Comparison of ENCODE assay signal across 16 cellular contexts in the genomic region with DNA sequence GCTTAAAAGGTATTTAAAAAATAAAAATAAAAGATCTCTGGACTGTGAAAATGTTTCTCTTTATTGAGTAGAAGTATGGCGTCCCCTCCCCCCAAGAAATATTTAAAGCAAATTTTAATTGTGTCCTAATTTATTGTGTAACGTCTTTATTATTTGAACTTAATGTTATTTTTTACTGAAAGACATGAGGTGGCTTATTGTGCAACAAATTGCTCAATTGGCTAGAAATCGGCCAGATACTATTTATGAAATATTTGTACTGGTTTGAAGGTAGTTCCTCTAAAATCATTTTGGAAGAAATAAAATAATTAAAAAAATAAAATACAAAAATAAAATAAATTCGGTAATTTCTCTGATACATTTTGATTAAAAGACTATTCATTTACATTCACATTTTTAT.
A peak's percentile ranks its signal among the peaks of the same experiment; 100 is the strongest.
DNase-seq lines count a peak whose midpoint lies in the region; ATAC-seq, FAIRE-seq and TF ChIP-seq lines count a peak whose summit lies in the region.
"Had no signal": no experiment of that assay in that cellular context is flagged by ENCODE, and none has a peak within 500 bp of the region (broad histone marks: within the 10 kb centered on the region; RNA-seq: fewer than 3 reads in every experiment).

No MANE protein-coding gene starts in this region.

- H3K36me3 ChIP-seq in HepG2 (replicated peaks in 1 of 2; ENCODE audit: control insufficient read depth in 1 of 2, insufficient read depth in 2 of 2, low read length in 2 of 2), result no peaks in the 10 kb centered on the region
- H3K36me3 ChIP-seq in right lobe of liver, result no peaks in the 10 kb centered on the region
- H3K36me3 ChIP-seq in uterus, result no peaks in the 10 kb centered on the region
- H3K36me3 ChIP-seq in mammary epithelial cell (ENCODE audit: insufficient read depth, low read length), result no peaks in the 10 kb centered on the region

- no peak overlapping the region for H3K4me2 ChIP-seq in HepG2 (ENCODE audit: low read depth, low read length)
- H3K4me2 ChIP-seq in mammary epithelial cell (ENCODE audit: insufficient read depth, low read depth, low read length), result no peak overlapping the region

- H3K4me1 ChIP-seq in HepG2 (ENCODE audit: insufficient read depth, low read length), result no peaks in the 10 kb centered on the region
- no peaks in the 10 kb centered on the region for H3K4me1 ChIP-seq in right lobe of liver
- H3K4me1 ChIP-seq in uterus, result no peaks in the 10 kb centered on the region
- H3K4me1 ChIP-seq in mammary epithelial cell (ENCODE audit: insufficient read depth, low read length), result no peaks in the 10 kb centered on the region

- ATAC-seq in HepG2 (no peak), right lobe of liver (no peak), HG02642 (IDR thresholded peaks at IDR 0.05; ENCODE audit: poor library complexity, unreplicated experiment) (no peak)
- ATAC-seq: Panc1 had no signal

- intact Hi-C loops in HepG2 (cut with micrococcal nuclease; ENCODE audit: unreplicated experiment), result no loop called here
- intact Hi-C loops in right lobe of liver (cut with DNase I), result no loop called here
- intact Hi-C loops in uterus (cut with DNase I; ENCODE audit: low total_unique reads), result no loop called here
- intact Hi-C loops in mammary epithelial cell (cut with micrococcal nuclease), result no loop called here

- POLR2A ChIA-PET in HepG2 (lab: Yijun Ruan, JAX), result no interaction called here

- H2AFZ ChIP-seq in HepG2 (ENCODE audit: low read length), result no peak overlapping the region
- no peak overlapping the region for H2AFZ ChIP-seq in mammary epithelial cell (ENCODE audit: low read depth, low read length)

- H3K9ac ChIP-seq in HepG2 (ENCODE audit: insufficient read depth, low read depth, low read length), result no peak overlapping the region
- no peak overlapping the region for H3K9ac ChIP-seq in mammary epithelial cell (ENCODE audit: insufficient read depth, low read length)

- H3K4me3 ChIP-seq in HepG2 (replicated peaks in 1 of 3; ENCODE audit: insufficient read depth in 1 of 3, low read depth in 2 of 3, low read length in 3 of 3) (no peak overlapping the region), right lobe of liver (no peak overlapping the region), fibroblast of pulmonary artery (replicated peaks; ENCODE audit: low read depth, low read length) (no peak overlapping the region), uterus (no peak overlapping the region), mammary epithelial cell (replicated peaks in 1 of 3; ENCODE audit: insufficient read depth in 1 of 3, low read depth in 2 of 3, low read length in 3 of 3) (no peak overlapping the region)

- no peak for TF ChIP-seq RAD21 in HepG2 (CRISPR knock-in tag; IDR thresholded peaks at IDR 0.05)

- in situ Hi-C loops in HepG2 (cut with HindIII; ENCODE audit: extremely low pct_ligation_motif_present, low pct_unique_long_range_greater_than_20kb), result no loop called here
- in situ Hi-C loops in mammary epithelial cell (cut with MboI; ENCODE audit: low sequenced_read_pairs in 2 of 2), result no loop called here

- TF ChIP-seq CTCF in HepG2 (CRISPR knock-in tag; IDR thresholded peaks at IDR 0.05) (no peak), right lobe of liver (IDR thresholded peaks at IDR 0.05) (no peak), fibroblast of pulmonary artery (IDR thresholded peaks at IDR 0.05; ENCODE audit: low read length, missing control alignments) (no peak), uterus (IDR thresholded peaks at IDR 0.05) (no peak), mammary epithelial cell (conservative IDR thresholded peaks at IDR 0.05 in 1 of 2, IDR thresholded peaks at IDR 0.05 in 1 of 2; ENCODE audit: extremely low read depth in 1 of 2, insufficient read depth in 1 of 2, low read depth in 1 of 2, low read length in 2 of 2) (no peak)

- H3K9me3 ChIP-seq in HepG2 (ENCODE audit: low read length) (no peaks in the 10 kb centered on the region), right lobe of liver (no peaks in the 10 kb centered on the region), uterus (no peaks in the 10 kb centered on the region), mammary epithelial cell (replicated peaks; ENCODE audit: insufficient read depth, low read length) (no peaks in the 10 kb centered on the region)

- dilution Hi-C loops in mammary epithelial cell (cut with HindIII; ENCODE audit: low sequenced_read_pairs), result no loop called here

- no TSS peak for BruUV-seq in HepG2 (replicated peaks; lab: Mats Ljungman, UMichigan)
- BruUV-seq in mammary epithelial cell (replicated peaks; lab: Mats Ljungman, UMichigan), result no TSS peak

- TF ChIP-seq EP300 in HepG2 (IDR thresholded peaks at IDR 0.05; ENCODE audit: low read depth in 2 of 2, low read length in 2 of 2) (no peak), HepG2 (CRISPR knock-in tag; IDR thresholded peaks at IDR 0.05; ENCODE audit: borderline replicate concordance) (no peak)

- no peak for DNase-seq in HepG2 (ENCODE audit: low spot score)
- DNase-seq in right lobe of liver, result no peak
- DNase-seq in NOMO-1 treated with DMSO at 0.1 percent for 48 hours (lab: John Stamatoyannopoulos, UW; ENCODE audit: unreplicated experiment), result peak; percentile 57
- DNase-seq in fibroblast of pulmonary artery (ENCODE audit: low read depth), result peak; percentile 20
- DNase-seq in uterus, result no peak
- DNase-seq in RPMI8226, result no peak
- DNase-seq in mammary epithelial cell, result no peak
- DNase-seq: CD4-positive, CD25-positive, alpha-beta regulatory T cell; DMS79; H7; KBM-7; MM.1S; NCI-H187; NCI-H446 had no signal

- WGBS in HepG2 (ENCODE audit: low lambda C conversion rate), result 8% methylated on average over 4 of the region's 4 CpGs
- 38% methylated on average over 4 of the region's 4 CpGs for WGBS in right lobe of liver (ENCODE audit: insufficient coverage, low coverage, low lambda C conversion rate, missing lambda C conversion rate)
- WGBS in mammary epithelial cell (ENCODE audit: low coverage, missing lambda C conversion rate), result 59% methylated on average over 4 of the region's 4 CpGs

- H4K20me1 ChIP-seq in HepG2 (ENCODE audit: insufficient read depth, low read length) (no peaks in the 10 kb centered on the region), mammary epithelial cell (ENCODE audit: insufficient read depth, low read length) (no peaks in the 10 kb centered on the region)

- H3K79me2 ChIP-seq in HepG2 (ENCODE audit: insufficient read depth, low read length) (no peaks in the 10 kb centered on the region), mammary epithelial cell (ENCODE audit: insufficient read depth, low read length) (no peaks in the 10 kb centered on the region)

- FAIRE-seq in HepG2 (lab: Jason Lieb, UNC), result no peak

- TF ChIP-seq POLR2A in HepG2 (IDR thresholded peaks at IDR 0.05; ENCODE audit: insufficient read depth in 1 of 2, low read depth in 2 of 2, low read length in 2 of 2) (no peak), right lobe of liver (IDR thresholded peaks at IDR 0.05) (no peak), uterus (IDR thresholded peaks at IDR 0.05) (no peak)

- CTCF ChIA-PET in HepG2 (lab: Yijun Ruan, JAX; ENCODE audit: low intra/inter-chr PET ratio, low total read pairs) (no interaction called here), mammary epithelial cell (lab: Charles Lee; ENCODE audit: low non-redundant PET) (no interaction called here)

- H3K27me3 ChIP-seq in HepG2 (ENCODE audit: control insufficient read depth in 1 of 2, insufficient read depth in 2 of 2, low read length in 2 of 2), result no peaks in the 10 kb centered on the region
- no peaks in the 10 kb centered on the region for H3K27me3 ChIP-seq in right lobe of liver
- no peaks in the 10 kb centered on the region for H3K27me3 ChIP-seq in uterus
- H3K27me3 ChIP-seq in mammary epithelial cell (ENCODE audit: insufficient read depth, low read length), result no peaks in the 10 kb centered on the region

- H3K27ac ChIP-seq in HepG2 (ENCODE audit: extremely low read length, insufficient read depth, low read length), result no peak overlapping the region
- H3K27ac ChIP-seq in right lobe of liver, result no peak overlapping the region
- H3K27ac ChIP-seq in uterus, result no peak overlapping the region
- H3K27ac ChIP-seq in mammary epithelial cell (ENCODE audit: insufficient read depth, low read depth, low read length), result no peak overlapping the region

TF ChIP-seq in HepG2, 621 proteins besides CTCF, POLR2A, EP300 and RAD21:
- TF ChIP-seq, protein P1, sequence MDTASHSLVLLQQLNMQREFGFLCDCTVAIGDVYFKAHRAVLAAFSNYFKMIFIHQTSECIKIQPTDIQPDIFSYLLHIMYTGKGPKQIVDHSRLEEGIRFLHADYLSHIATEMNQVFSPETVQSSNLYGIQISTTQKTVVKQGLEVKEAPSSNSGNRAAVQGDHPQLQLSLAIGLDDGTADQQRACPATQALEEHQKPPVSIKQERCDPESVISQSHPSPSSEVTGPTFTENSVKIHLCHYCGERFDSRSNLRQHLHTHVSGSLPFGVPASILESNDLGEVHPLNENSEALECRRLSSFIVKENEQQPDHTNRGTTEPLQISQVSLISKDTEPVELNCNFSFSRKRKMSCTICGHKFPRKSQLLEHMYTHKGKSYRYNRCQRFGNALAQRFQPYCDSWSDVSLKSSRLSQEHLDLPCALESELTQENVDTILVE (CRISPR knock-in tag; IDR thresholded peaks at IDR 0.05), result no peak
- TF ChIP-seq CEBPB (IDR thresholded peaks at IDR 0.05; ENCODE audit: borderline replicate concordance, low read depth, low read length), result peak; percentile 61

Comparison
In these comparisons a context has a peak if more than half of its experiments do, and no peak if none do; other contexts are left out.
1. DNase-seq: peak in NOMO-1 treated with DMSO at 0.1 percent for 48 hours (single experiment) and fibroblast of pulmonary artery (single experiment); none in HepG2 (single experiment), right lobe of liver (0 of 3), uterus (0 of 2), RPMI8226 (single experiment) and mammary epithelial cell (single experiment).